ENCODE assay signal across 1 cellular context in the genomic region with DNA sequence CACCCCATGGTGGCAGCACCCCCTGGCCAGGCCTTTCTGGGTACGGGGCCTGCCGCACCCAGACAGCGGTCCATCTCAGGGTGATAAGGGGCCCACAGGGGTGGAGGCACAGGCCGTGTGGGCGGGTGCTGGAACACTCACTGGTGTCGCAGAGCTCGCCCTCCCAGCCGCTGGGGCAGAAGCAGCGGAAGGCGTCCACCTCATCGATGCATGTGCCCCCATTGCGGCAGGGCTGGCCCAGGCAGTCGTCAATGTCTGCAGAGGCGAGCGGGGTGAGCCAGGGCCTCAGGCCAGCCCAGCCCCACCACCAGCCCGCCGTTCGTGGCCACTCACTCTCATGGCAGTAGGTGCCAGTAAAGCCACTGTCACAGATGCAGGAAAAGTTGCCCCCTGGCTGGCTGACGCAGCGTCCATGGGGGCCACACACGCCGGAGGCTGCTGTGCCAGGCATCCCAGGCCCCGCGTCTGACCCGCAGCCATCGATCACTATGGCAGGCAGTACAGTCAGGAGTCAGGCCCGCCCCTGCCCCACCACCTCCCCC.
TF ChIP-seq lines count a peak whose summit lies in the region.

No MANE protein-coding gene starts in this region.

TF ChIP-seq in endothelial cell of umbilical vein, 7 proteins besides CTCF, POLR2A, EP300 and RAD21:
- TF ChIP-seq EZH2 (IDR thresholded peaks at IDR 0.05; ENCODE audit: borderline replicate concordance, low read depth, low read length, severe bottlenecking) (no peak), GATA2 (IDR thresholded peaks at IDR 0.05; ENCODE audit: insufficient read depth, insufficient read length, low read depth, low read length) (no peak), JUN (IDR thresholded peaks at IDR 0.05; ENCODE audit: borderline replicate concordance, insufficient read depth, insufficient read length, low read depth) (no peak), MYC (IDR thresholded peaks at IDR 0.05; ENCODE audit: low read depth, low read length) (no peak)
- TF ChIP-seq, protein P1, sequence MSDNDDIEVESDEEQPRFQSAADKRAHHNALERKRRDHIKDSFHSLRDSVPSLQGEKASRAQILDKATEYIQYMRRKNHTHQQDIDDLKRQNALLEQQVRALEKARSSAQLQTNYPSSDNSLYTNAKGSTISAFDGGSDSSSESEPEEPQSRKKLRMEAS (IDR thresholded peaks at IDR 0.05; ENCODE audit: insufficient read depth, insufficient read length): no peak
